1 cellular context compared by ENCODE assay signal in genomic region chrX:40148439-40149285, GRCh38.
TF ChIP-seq lines count a peak whose summit lies in the region.

No MANE protein-coding gene starts in this region.

TF ChIP-seq in HEK293, 187 proteins besides CTCF, POLR2A, EP300 and RAD21 (continued from another document):
- TF ChIP-seq, protein P1, sequence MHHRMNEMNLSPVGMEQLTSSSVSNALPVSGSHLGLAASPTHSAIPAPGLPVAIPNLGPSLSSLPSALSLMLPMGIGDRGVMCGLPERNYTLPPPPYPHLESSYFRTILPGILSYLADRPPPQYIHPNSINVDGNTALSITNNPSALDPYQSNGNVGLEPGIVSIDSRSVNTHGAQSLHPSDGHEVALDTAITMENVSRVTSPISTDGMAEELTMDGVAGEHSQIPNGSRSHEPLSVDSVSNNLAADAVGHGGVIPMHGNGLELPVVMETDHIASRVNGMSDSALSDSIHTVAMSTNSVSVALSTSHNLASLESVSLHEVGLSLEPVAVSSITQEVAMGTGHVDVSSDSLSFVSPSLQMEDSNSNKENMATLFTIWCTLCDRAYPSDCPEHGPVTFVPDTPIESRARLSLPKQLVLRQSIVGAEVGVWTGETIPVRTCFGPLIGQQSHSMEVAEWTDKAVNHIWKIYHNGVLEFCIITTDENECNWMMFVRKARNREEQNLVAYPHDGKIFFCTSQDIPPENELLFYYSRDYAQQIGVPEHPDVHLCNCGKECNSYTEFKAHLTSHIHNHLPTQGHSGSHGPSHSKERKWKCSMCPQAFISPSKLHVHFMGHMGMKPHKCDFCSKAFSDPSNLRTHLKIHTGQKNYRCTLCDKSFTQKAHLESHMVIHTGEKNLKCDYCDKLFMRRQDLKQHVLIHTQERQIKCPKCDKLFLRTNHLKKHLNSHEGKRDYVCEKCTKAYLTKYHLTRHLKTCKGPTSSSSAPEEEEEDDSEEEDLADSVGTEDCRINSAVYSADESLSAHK (tag by site-specific recombination; IDR thresholded peaks at IDR 0.05) = no peak
- no peak for TF ChIP-seq ZNF843 (tag by site-specific recombination; IDR thresholded peaks at IDR 0.05)
- TF ChIP-seq ZBTB17 (tag by site-specific recombination; IDR thresholded peaks at IDR 0.05) = peak; percentile 81
- TF ChIP-seq ZNF600 (tag by site-specific recombination; IDR thresholded peaks at IDR 0.05) = peak; percentile 71
- TF ChIP-seq HOXD13 (CRISPR knock-in tag; IDR thresholded peaks at IDR 0.05; ENCODE audit: borderline replicate concordance) = no peak
